In genomic region chr22:19867617-19868016, GRCh38 we compare ENCODE assay signal across 25 cellular contexts. TPM values are rescaled to one million over a fixed set of nuclear protein-coding genes. Genes with fewer than 3 reads are reported as not detected.
DNase-seq lines count a peak whose midpoint lies in the region; ATAC-seq and TF ChIP-seq lines count a peak whose summit lies in the region.
"Had no signal": no experiment of that assay in that cellular context is flagged by ENCODE, and none has a peak within 500 bp of the region (broad histone marks: within the 10 kb centered on the region; RNA-seq: fewer than 3 reads in every experiment).

No MANE protein-coding gene starts in this region.

- no peaks in the 10 kb centered on the region for H3K4me1 Mint-ChIP-seq in activated naive CD4-positive, alpha-beta T cell treated with anti-CD3 and anti-CD28 coated beads, Interleukin-2, amount 10 ng/mL, durations not matched to agents 7 days and 5 days
- H3K4me1 Mint-ChIP-seq in stimulated activated effector memory CD8-positive, alpha-beta T cell treated with anti-CD3 and anti-CD28 coated beads, Interleukin-12 subunit alpha, Interleukin-12 subunit beta, amount 100 ng/mL, for 72 hours = no peaks in the 10 kb centered on the region

- no peaks in the 10 kb centered on the region for H3K9me3 Mint-ChIP-seq in activated naive CD4-positive, alpha-beta T cell treated with anti-CD3 and anti-CD28 coated beads, Interleukin-2, amount 10 ng/mL, durations not matched to agents 7 days and 5 days
- H3K9me3 Mint-ChIP-seq in stimulated activated effector memory CD8-positive, alpha-beta T cell treated with anti-CD3 and anti-CD28 coated beads, Interleukin-12 subunit alpha, Interleukin-12 subunit beta, amount 100 ng/mL, for 72 hours = no peaks in the 10 kb centered on the region
- H3K9me3 Mint-ChIP-seq: CD4-positive, CD25-positive, alpha-beta regulatory T cell had no signal

- POLR2A ChIA-PET in Panc1 (lab: Charles Lee) = no interaction called here

- no peaks in the 10 kb centered on the region for H3K36me3 ChIP-seq in Panc1 (ENCODE audit: control insufficient read depth, insufficient read depth, low read length)
- H3K36me3 ChIP-seq: BLaER1 had no signal

- intact Hi-C loops in Panc1 (cut with micrococcal nuclease; ENCODE audit: unreplicated experiment) (no loop called here), posterior vena cava (cut with DNase I) (no loop called here)

- H3K27me3 ChIP-seq in Panc1 (ENCODE audit: control insufficient read depth, insufficient read depth, low read length) = no peaks in the 10 kb centered on the region
- H3K27me3 ChIP-seq: BLaER1 had no signal

- CTCF ChIA-PET in activated naive CD4-positive, alpha-beta T cell treated with anti-CD3 and anti-CD28 coated beads, Interleukin-2, amount 10 ng/mL, durations not matched to agents 7 days and 5 days (lab: Charles Lee) = interaction anchor here (1.5 kb wide), 1 partner anchor 13 kb away, joined by 3 read pairs; the partner anchor contains the start of genes GNB1L and RTL10
- CTCF ChIA-PET in Panc1 (lab: Charles Lee) = interaction anchor here (0.6 kb wide), 1 partner anchor 36 kb away, joined by 3 read pairs; no protein-coding TSS in a partner anchor

- peak overlapping the region; percentile 26; the same call in 1 of the 2 replicates for H3K27ac ChIP-seq in Panc1 (ENCODE audit: low read length)
- H3K27ac ChIP-seq: BLaER1 had no signal

- ATAC-seq in Panc1 = no peak
- ATAC-seq in stimulated activated effector memory CD8-positive, alpha-beta T cell treated with anti-CD3 and anti-CD28 coated beads, Interleukin-12 subunit alpha, Interleukin-12 subunit beta, amount 100 ng/mL, for 72 hours = no peak
- ATAC-seq: PC-3 had no signal

- H3K4me1 ChIP-seq in Panc1 (ENCODE audit: control insufficient read depth, insufficient read depth, low read length) = peaks cover under 1% of the 10 kb centered on the region

- no peak overlapping the region for H3K27ac Mint-ChIP-seq in activated naive CD4-positive, alpha-beta T cell treated with anti-CD3 and anti-CD28 coated beads, Interleukin-2, amount 10 ng/mL, durations not matched to agents 7 days and 5 days
- H3K27ac Mint-ChIP-seq in stimulated activated effector memory CD8-positive, alpha-beta T cell treated with anti-CD3 and anti-CD28 coated beads, Interleukin-12 subunit alpha, Interleukin-12 subunit beta, amount 100 ng/mL, for 72 hours = peak overlapping the region; percentile 35

- no peak overlapping the region for H3K4me3 ChIP-seq in Panc1 (ENCODE audit: low read depth in 2 of 2, low read length in 2 of 2)
- H3K4me3 ChIP-seq: BLaER1 had no signal

- no TSS peak for BruUV-seq in Panc1 (replicated peaks; lab: Mats Ljungman, UMichigan)

- no peaks in the 10 kb centered on the region for H3K9me3 ChIP-seq in Panc1 (ENCODE audit: control insufficient read depth, insufficient read depth, low read depth, low read length)
- H3K9me3 ChIP-seq: BLaER1 had no signal

- in situ Hi-C loops in Panc1 (cut with HindIII; ENCODE audit: low pct_unique_long_range_greater_than_20kb, low sequenced_read_pairs) = no loop called here

- peak; percentile 18 for DNase-seq in activated naive CD4-positive, alpha-beta T cell treated with anti-CD3 and anti-CD28 coated beads, Interleukin-2, amount 10 ng/mL, durations not matched to agents 7 days and 5 days
- DNase-seq in activated naive CD4-positive, alpha-beta T cell (lab: John Stamatoyannopoulos, UW) = no peak
- DNase-seq in Panc1 (ENCODE audit: low read depth, low spot score) (no peak), islet precursor cell (peak; percentile 11), hepatic stellate cell (ENCODE audit: low spot score) (no peak), posterior vena cava (ENCODE audit: low spot score) (no peak), iPS-NIHi7 (ENCODE audit: extremely low spot score) (no peak)
- no peak for DNase-seq in stimulated activated effector memory CD8-positive, alpha-beta T cell treated with anti-CD3 and anti-CD28 coated beads, Interleukin-12 subunit alpha, Interleukin-12 subunit beta, amount 100 ng/mL, for 72 hours (ENCODE audit: low spot score in 2 of 2)
- DNase-seq: 8988T; ACHN; CD4-positive, CD25-positive, alpha-beta regulatory T cell; COR-L47; DMS53; IMR-90; NCI-H1048; NCI-H1417; NCI-H1694; NCI-H2029 treated with DMSO at 0.1 percent for 48 hours; NCI-H446 treated with DMSO at 0.1 percent for 48 hours; NCI-H526; NCI-H82; NK-92 treated with Interleukin-12 subunit alpha and Interleukin-12 subunit beta, amount 100 ng/mL, for 24 hours; PC-3; SHP77 had no signal

- no peak for TF ChIP-seq CTCF in Panc1 (IDR thresholded peaks at IDR 0.05)

- H3K27me3 Mint-ChIP-seq in activated naive CD4-positive, alpha-beta T cell treated with anti-CD3 and anti-CD28 coated beads, Interleukin-2, amount 10 ng/mL, durations not matched to agents 7 days and 5 days = peaks cover 7% of the 10 kb centered on the region
- H3K27me3 Mint-ChIP-seq: CD4-positive, CD25-positive, alpha-beta regulatory T cell had no signal

- H3K36me3 Mint-ChIP-seq in activated naive CD4-positive, alpha-beta T cell treated with anti-CD3 and anti-CD28 coated beads, Interleukin-2, amount 10 ng/mL, durations not matched to agents 7 days and 5 days = no peaks in the 10 kb centered on the region
- no peaks in the 10 kb centered on the region for H3K36me3 Mint-ChIP-seq in stimulated activated effector memory CD8-positive, alpha-beta T cell treated with anti-CD3 and anti-CD28 coated beads, Interleukin-12 subunit alpha, Interleukin-12 subunit beta, amount 100 ng/mL, for 72 hours
- H3K36me3 Mint-ChIP-seq: CD4-positive, CD25-positive, alpha-beta regulatory T cell had no signal

- H3K4me3 Mint-ChIP-seq in activated naive CD4-positive, alpha-beta T cell treated with anti-CD3 and anti-CD28 coated beads, Interleukin-2, amount 10 ng/mL, durations not matched to agents 7 days and 5 days = no peak overlapping the region
- H3K4me3 Mint-ChIP-seq in stimulated activated effector memory CD8-positive, alpha-beta T cell treated with anti-CD3 and anti-CD28 coated beads, Interleukin-12 subunit alpha, Interleukin-12 subunit beta, amount 100 ng/mL, for 72 hours = no peak overlapping the region
- H3K4me3 Mint-ChIP-seq: CD4-positive, CD25-positive, alpha-beta regulatory T cell had no signal

RNA-seq across cellular contexts. Expression of gene GNB1L, which starts 12.9 kb away (rescaled TPM):
- 12.2 TPM for total RNA-seq in Panc1 (2021; ENCODE audit: unreplicated experiment)
- 10.2 TPM for polyA plus RNA-seq in Panc1 (2012; ENCODE audit: insufficient read length)
- total RNA-seq in posterior vena cava = 1 to 10 TPM; 3.6 to 3.9 TPM

RNA-seq across cellular contexts. Expression of gene RTL10, which starts 12.9 kb away (rescaled TPM):
- total RNA-seq in Panc1 (2021; ENCODE audit: unreplicated experiment) (26.7 TPM), posterior vena cava (1 to 10 TPM; 7.6 to 8.6 TPM)
- 22.5 TPM for polyA plus RNA-seq in Panc1 (2012; ENCODE audit: insufficient read length)

Comparison
In these comparisons a context has a peak if more than half of its experiments do, and no peak if none do; other contexts are left out.
1. DNase-seq: peak in activated naive CD4-positive, alpha-beta T cell treated with anti-CD3 and anti-CD28 coated beads, Interleukin-2, amount 10 ng/mL, durations not matched to agents 7 days and 5 days (single experiment) and islet precursor cell (single experiment); none in activated naive CD4-positive, alpha-beta T cell (0 of 4), Panc1 (single experiment), stimulated activated effector memory CD8-positive, alpha-beta T cell treated with anti-CD3 and anti-CD28 coated beads, Interleukin-12 subunit alpha, Interleukin-12 subunit beta, amount 100 ng/mL, for 72 hours (0 of 2), hepatic stellate cell (single experiment), posterior vena cava (single experiment) and iPS-NIHi7 (single experiment).